18 cellular contexts compared by ENCODE assay signal in genomic region chr18:39721712-39722111, GRCh38.
"Had no signal": no experiment of that assay in that cellular context is flagged by ENCODE, and none has a peak within 500 bp of the region (broad histone marks: within the 10 kb centered on the region; RNA-seq: fewer than 3 reads in every experiment).

No MANE protein-coding gene starts in this region.

- ATAC-seq: esophagus mucosa; foreskin keratinocyte; left cardiac atrium; lower lobe of right lung; natural killer cell; stimulated activated memory B cell treated with anti-CD40 and anti-IgM and Interleukin-4, amounts not matched to agents 10 μg/mL and 1 μg/mL and 100 μg/mL, for 72 hours had no signal

- DNase-seq: cortex of kidney; effector memory CD4-positive, alpha-beta T cell; foreskin keratinocyte; immature natural killer cell; kidney; left cardiac atrium; left ventricle myocardium inferior; lower lobe of right lung; natural killer cell; nucleus accumbens; ovary; sigmoid colon; stimulated activated CD4-positive, alpha-beta T cell treated with anti-CD3 and anti-CD28 coated beads, Interleukin-4, amount 100 ng/mL, for 1 hour; stimulated activated CD8-positive, alpha-beta memory T cell treated with anti-CD3 and anti-CD28 coated beads, Interleukin-4, amount 100 ng/mL, for 48 hours; tibial artery had no signal

- H3K4me3 ChIP-seq: left ventricle myocardium inferior, lower lobe of right lung, ovary, right atrium auricular region, sigmoid colon, tibial artery had no signal
